ENCODE assay signal across 33 cellular contexts in the genomic region with DNA sequence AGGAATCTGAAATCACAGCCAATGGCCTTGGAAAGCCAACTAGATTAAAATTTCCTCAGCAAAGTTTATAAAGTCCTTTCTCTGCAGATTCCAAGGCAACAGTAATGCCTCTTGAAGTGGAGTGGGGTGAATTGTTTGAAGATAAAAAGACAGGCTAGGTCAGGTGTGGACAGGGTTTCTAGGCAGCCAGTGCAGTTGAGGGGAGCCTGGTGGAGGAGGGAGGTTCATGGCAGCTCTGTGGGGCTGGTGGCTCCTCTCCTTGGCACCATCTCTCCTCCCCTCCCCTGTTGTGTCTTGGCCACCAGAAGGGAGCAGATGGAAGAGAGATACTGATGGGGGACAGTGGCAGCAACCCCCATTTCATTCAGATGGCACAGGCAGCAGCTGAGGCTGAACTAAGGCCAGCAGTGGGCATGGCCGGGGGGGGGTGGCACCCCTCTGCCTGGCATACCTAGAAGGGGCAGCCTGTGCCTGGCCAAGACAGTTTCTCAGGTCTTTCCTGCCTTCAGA. TPM values are rescaled to one million over a fixed set of nuclear protein-coding genes. Genes with fewer than 3 reads are reported as not detected.
A peak's percentile ranks its signal among the peaks of the same experiment; 100 is the strongest.
DNase-seq lines count a peak whose midpoint lies in the region; FAIRE-seq and TF ChIP-seq lines count a peak whose summit lies in the region.
"Had no signal": no experiment of that assay in that cellular context is flagged by ENCODE, and none has a peak within 500 bp of the region (broad histone marks: within the 10 kb centered on the region; RNA-seq: fewer than 3 reads in every experiment).

No MANE protein-coding gene starts in this region.

- H3K36me3 Mint-ChIP-seq in nephron (ENCODE audit: low read depth) = no peaks in the 10 kb centered on the region
- H3K36me3 Mint-ChIP-seq: natural killer cell treated with Interleukin-12 subunit alpha and Interleukin-12 subunit beta and Interleukin-15 and Interleukin-18, amount 100 ng/mL, for 72 hours had no signal

- peaks cover 38% of the 10 kb centered on the region for H3K27me3 Mint-ChIP-seq in nephron (ENCODE audit: low read depth)
- H3K27me3 Mint-ChIP-seq: activated naive CD8-positive, alpha-beta T cell treated with anti-CD3 and anti-CD28 coated beads, Interleukin-2, amount 50 U/mL, for 24 hours; stimulated activated naive CD8-positive, alpha-beta T cell treated with anti-CD3 and anti-CD28 coated beads, Interleukin-15, amount 100 ng/mL, for 72 hours had no signal

- H3K27ac ChIP-seq in left ventricle myocardium inferior (replicated peaks) = peak overlapping the region; percentile 27
- H3K27ac ChIP-seq: ovary, SJSA1, thoracic aorta, uterus had no signal

- peaks cover 43% of the 10 kb centered on the region for H3K4me1 Mint-ChIP-seq in nephron

- DNase-seq in left ventricle myocardium inferior (no peak), cardiac septum (ENCODE audit: low spot score) (no peak), cerebellum (ENCODE audit: low spot score) (peak; percentile 88), HPDE6-E6E7 (ENCODE audit: extremely low spot score) (no peak), RCC 7860 (ENCODE audit: low spot score) (no peak), HuH-7 (ENCODE audit: low spot score) (no peak), NCI-H1417 treated with DMSO at 0.1 percent for 48 hours (lab: John Stamatoyannopoulos, UW) (no peak)
- DNase-seq: activated CD4-positive, alpha-beta T cell treated with anti-CD3 and anti-CD28 coated beads for 48 hours; activated CD8-positive, alpha-beta memory T cell treated with anti-CD3 and anti-CD28 coated beads for 24 hours; activated effector memory CD4-positive, alpha-beta T cell treated with anti-CD3 and anti-CD28 coated beads, Interleukin-2, amount 50 U/mL, for 16 hours; activated naive CD8-positive, alpha-beta T cell treated with anti-CD3 and anti-CD28 coated beads, Interleukin-2, amount 50 U/mL, for 24 hours; EL; foreskin melanocyte; H9; heart right ventricle; IMR-90; NCI-H510A; ovary; RPMI8226; stimulated activated CD4-positive, alpha-beta T cell treated with anti-CD3 and anti-CD28 coated beads, Interleukin-1b, Interleukin-23, amount 100 ng/mL, for 48 hours; stimulated activated naive CD8-positive, alpha-beta T cell treated with anti-CD3 and anti-CD28 coated beads, Interleukin-15, amount 100 ng/mL, for 72 hours; uterus had no signal

- H3K27me3 ChIP-seq in left ventricle myocardium inferior (ENCODE audit: low read depth) = no peaks in the 10 kb centered on the region
- H3K27me3 ChIP-seq: dorsolateral prefrontal cortex, ovary, SJSA1, uterus had no signal

- FAIRE-seq in RCC 7860 (lab: Jason Lieb, UNC) = no peak
- FAIRE-seq: GM18507, keratinocyte had no signal

- H3K4me3 ChIP-seq in left ventricle myocardium inferior = no peak overlapping the region
- H3K4me3 ChIP-seq: dorsolateral prefrontal cortex, heart right ventricle, lung, ovary, SJSA1, smooth muscle cell, thoracic aorta, uterus had no signal

- H3K9me3 Mint-ChIP-seq in nephron = no peaks in the 10 kb centered on the region
- H3K9me3 Mint-ChIP-seq: activated naive CD8-positive, alpha-beta T cell treated with anti-CD3 and anti-CD28 coated beads, Interleukin-2, amount 50 U/mL, for 24 hours; central memory CD8-positive, alpha-beta T cell; H9; natural killer cell treated with Interleukin-12 subunit alpha and Interleukin-12 subunit beta and Interleukin-15 and Interleukin-18, amount 100 ng/mL, for 72 hours; stimulated activated naive CD8-positive, alpha-beta T cell treated with anti-CD3 and anti-CD28 coated beads, Interleukin-15, amount 100 ng/mL, for 72 hours had no signal

- peak overlapping the region in 2 of 3 experiments; percentile 45 to 83 for H3K27ac Mint-ChIP-seq in nephron
- H3K27ac Mint-ChIP-seq: activated naive CD8-positive, alpha-beta T cell treated with anti-CD3 and anti-CD28 coated beads, Interleukin-2, amount 50 U/mL, for 24 hours; natural killer cell treated with Interleukin-12 subunit alpha and Interleukin-12 subunit beta and Interleukin-15 and Interleukin-18, amount 100 ng/mL, for 72 hours; stimulated activated naive CD8-positive, alpha-beta T cell treated with anti-CD3 and anti-CD28 coated beads, Interleukin-15, amount 100 ng/mL, for 72 hours had no signal

- peak overlapping the region in 2 of 3 experiments; percentile 11 to 57 for H3K4me3 Mint-ChIP-seq in nephron
- H3K4me3 Mint-ChIP-seq: activated naive CD8-positive, alpha-beta T cell treated with anti-CD3 and anti-CD28 coated beads, Interleukin-2, amount 50 U/mL, for 24 hours; central memory CD8-positive, alpha-beta T cell; H9; natural killer cell treated with Interleukin-12 subunit alpha and Interleukin-12 subunit beta and Interleukin-15 and Interleukin-18, amount 100 ng/mL, for 72 hours; stimulated activated naive CD8-positive, alpha-beta T cell treated with anti-CD3 and anti-CD28 coated beads, Interleukin-15, amount 100 ng/mL, for 72 hours had no signal

- intact Hi-C loops in left ventricle myocardium inferior (cut with micrococcal nuclease) (no loop called here), cardiac septum (cut with DNase I) (no loop called here)

- H3K36me3 ChIP-seq in left ventricle myocardium inferior = peaks cover 20% of the 10 kb centered on the region
- H3K36me3 ChIP-seq: ovary, thoracic aorta, uterus had no signal

- peaks cover 57% of the 10 kb centered on the region for H3K4me1 ChIP-seq in left ventricle myocardium inferior
- H3K4me1 ChIP-seq: SJSA1, uterus had no signal

- no peak for TF ChIP-seq CTCF in left ventricle myocardium inferior (IDR thresholded peaks at IDR 0.05; ENCODE audit: borderline replicate concordance)
- no peak for TF ChIP-seq CTCF in nephron (IDR thresholded peaks at IDR 0.05; ENCODE audit: unreplicated experiment in 3 of 3)

- H3K9me3 ChIP-seq in left ventricle myocardium inferior (replicated peaks) = no peaks in the 10 kb centered on the region
- H3K9me3 ChIP-seq: heart right ventricle, ovary, SJSA1, thoracic aorta, uterus had no signal

RNA-seq across cellular contexts. Expression of a gene that starts 12.1 kb away (rescaled TPM):
- total RNA-seq in left ventricle myocardium inferior (199 TPM), cardiac septum (209 TPM), cerebellum (26.4 TPM)

RNA-seq across cellular contexts. Expression of a gene that starts 23.1 kb away (rescaled TPM):
- total RNA-seq in left ventricle myocardium inferior (42.0 TPM), cardiac septum (16.6 TPM), cerebellum (0.27 TPM)
- total RNA-seq: mononuclear cell; natural killer cell treated with Interleukin-12 subunit alpha and Interleukin-12 subunit beta and Interleukin-15 and Interleukin-18, amount 100 ng/mL, for 72 hours had no signal

Comparison
In these comparisons a context has a peak if more than half of its experiments do, and no peak if none do; other contexts are left out.
1. RNA of a gene that starts 23.1 kb away (total RNA-seq): 42.0 TPM in left ventricle myocardium inferior (single experiment) and 16.6 TPM in cardiac septum (single experiment); 0.27 TPM in cerebellum (single experiment); every median in the first group is over 10 times any median in the second.